ENCODE assay signal across 1 cellular context in genomic region chr11:65362966-65363365, GRCh38.
TF ChIP-seq lines count a peak whose summit lies in the region.

No MANE protein-coding gene starts in this region.

TF ChIP-seq in GM12878, 131 proteins besides CTCF, POLR2A, EP300 and RAD21:
- TF ChIP-seq PAX8 (IDR thresholded peaks at IDR 0.05) (no peak), ZNF274 (IDR thresholded peaks at IDR 0.05; ENCODE audit: insufficient read depth, insufficient read length) (no peak), SMARCA5 (IDR thresholded peaks at IDR 0.05) (no peak)
